In the genomic region with DNA sequence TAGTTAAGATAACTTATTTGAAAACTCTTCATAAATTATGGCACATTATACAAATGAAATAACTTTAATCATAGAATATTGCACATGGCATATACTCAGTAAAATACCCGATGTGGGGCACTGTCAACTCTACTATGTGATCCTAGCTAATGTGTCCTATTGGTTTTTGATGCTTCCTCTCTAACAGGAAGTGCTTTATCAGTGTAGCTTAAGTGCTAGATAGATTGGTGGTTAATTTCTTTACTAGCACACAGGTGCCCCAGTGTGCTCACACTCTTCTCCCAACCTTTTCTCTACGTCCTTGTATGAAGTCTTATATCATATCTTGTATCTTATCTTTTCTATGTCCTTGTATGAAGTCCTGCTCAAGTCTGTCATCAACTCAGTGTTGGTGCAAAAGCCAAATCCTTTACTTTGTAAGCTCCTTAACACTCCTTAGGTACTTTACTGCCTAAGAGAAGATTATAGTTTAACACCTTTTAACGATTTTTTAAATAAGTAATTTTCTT, we compare ENCODE assay signal across 39 cellular contexts.
"Had no signal": no experiment of that assay in that cellular context is flagged by ENCODE, and none has a peak within 500 bp of the region (broad histone marks: within the 10 kb centered on the region; RNA-seq: fewer than 3 reads in every experiment).

No MANE protein-coding gene starts in this region.

- FAIRE-seq: astrocyte, RCC 7860 had no signal

- H3K4me3 ChIP-seq: adrenal gland, body of pancreas, breast epithelium, MG63 had no signal

- H3K27ac ChIP-seq: adrenal gland, body of pancreas, breast epithelium, RWPE1, VCaP had no signal

- ATAC-seq: activated naive CD4-positive, alpha-beta T cell treated with anti-CD3 and anti-CD28 coated beads, Interleukin-2, amount 50 U/mL, for 72 hours; activated T-cell treated with anti-CD3 and anti-CD28 coated beads, Interleukin-2, amount 50 U/mL, for 4 hours; body of pancreas; PC-3; Right ventricle myocardium inferior had no signal

- H3K4me1 ChIP-seq: adrenal gland, body of pancreas, breast epithelium had no signal

- H3K9me3 ChIP-seq: adrenal gland, body of pancreas, breast epithelium, MG63 had no signal

- DNase-seq: activated B cell treated with CpG ODN at 0.5 μM for 24 hours; activated CD4-positive, alpha-beta memory T cell treated with anti-CD3 and anti-CD28 coated beads for 36 hours; activated CD4-positive, alpha-beta T cell treated with anti-CD3 and anti-CD28 coated beads for 4 hours; activated CD4-positive, alpha-beta T cell treated with anti-CD3 and anti-CD28 coated beads, Interleukin-2, amount 50 U/mL, for 1 hour; activated CD4-positive, CD25-positive, alpha-beta regulatory T cell treated with anti-CD3 and anti-CD28 coated beads, Interleukin-2, amount 50 U/mL, for 72 hours; activated CD8-positive, alpha-beta memory T cell treated with anti-CD3 and anti-CD28 coated beads, Interleukin-2, amount 50 U/mL, for 4 hours; activated gamma-delta T cell treated with Interleukin-2 at 50 U/mL for 16 hours; activated naive CD4-positive, alpha-beta T cell treated with anti-CD3 and anti-CD28 coated beads for 36 hours; activated T-cell treated with anti-CD3 and anti-CD28 coated beads for 4 hours; activated T-cell treated with anti-CD3 and anti-CD28 coated beads, Interleukin-2, amount 50 U/mL, for 4 hours; adrenal gland; body of pancreas; Kasumi-1; KG1; MG63; NCI-H1048; NCI-H1105 treated with DMSO at 0.1 percent for 48 hours; NCI-H146; NCI-H187; NCI-H2029 treated with DMSO at 0.1 percent for 48 hours; NCI-H2107; NCI-H226; NCI-H446 treated with DMSO at 0.1 percent for 48 hours; NCI-H526; NCI-H774; NK-92 treated with Interleukin-12 subunit alpha and Interleukin-12 subunit beta, amount 100 ng/mL, for 24 hours; PC-3; SIG-M5; SW 1271; T-helper 1 cell; T-helper 2 cell; T1000 had no signal

- H3K27me3 ChIP-seq: adrenal gland, body of pancreas, breast epithelium, MG63 had no signal

- H3K36me3 ChIP-seq: adrenal gland, breast epithelium, MG63 had no signal
